Comparison of ENCODE assay signal across 24 cellular contexts in genomic region chr5:24714757-24715156, GRCh38.
DNase-seq lines count a peak whose midpoint lies in the region; ATAC-seq and TF ChIP-seq lines count a peak whose summit lies in the region.
"Had no signal": no experiment of that assay in that cellular context is flagged by ENCODE, and none has a peak within 500 bp of the region (broad histone marks: within the 10 kb centered on the region; RNA-seq: fewer than 3 reads in every experiment).

No MANE protein-coding gene starts in this region.

- no peak overlapping the region for H2BK15ac ChIP-seq in H9 (ENCODE audit: low read depth, low read length)

- H3K79me1 ChIP-seq in H9 (ENCODE audit: insufficient read depth, low read depth, low read length, poor library complexity, severe bottlenecking): no peaks in the 10 kb centered on the region

- no peaks in the 10 kb centered on the region for H4K20me1 ChIP-seq in H9 (ENCODE audit: control insufficient read depth, insufficient read depth, insufficient read length)
- H4K20me1 ChIP-seq in OCI-LY3 (ENCODE audit: insufficient read depth, low read length): no peaks in the 10 kb centered on the region

- H2BK20ac ChIP-seq in H9 (ENCODE audit: low read depth, low read length, poor library complexity, severe bottlenecking): no peak overlapping the region

- H3K27ac ChIP-seq in H9 (ENCODE audit: insufficient read length, low read depth, low read length): no peak overlapping the region
- H3K27ac ChIP-seq in OCI-LY3 (ENCODE audit: low read length): no peak overlapping the region
- H3K27ac ChIP-seq in SJCRH30: no peak overlapping the region
- H3K27ac ChIP-seq: body of pancreas, ovary, PC-9, thyroid gland had no signal

- no peak overlapping the region for H3T11ph ChIP-seq in H9 (ENCODE audit: low read length)

- no peak overlapping the region for H2BK5ac ChIP-seq in H9 (ENCODE audit: insufficient read length, low read length)

- H3K4me3 ChIP-seq in OCI-LY3 (ENCODE audit: low read length) (no peak overlapping the region), endocrine pancreas (ENCODE audit: control insufficient read depth, insufficient read depth, low read length) (peak overlapping the region; percentile 64), SJCRH30 (no peak overlapping the region)
- H3K4me3 ChIP-seq: body of pancreas, ovary, PC-9, thyroid gland had no signal

- H3K23me2 ChIP-seq in H9 (ENCODE audit: insufficient read length, low read depth, low read length, poor library complexity, severe bottlenecking): no peaks in the 10 kb centered on the region

- H3K4me2 ChIP-seq in H9 (ENCODE audit: insufficient read depth, insufficient read length, low read length) (no peak overlapping the region), OCI-LY3 (ENCODE audit: low read length) (peak overlapping the region; percentile 30)
- H3K4me2 ChIP-seq: PC-9 had no signal

- no CpG with 5 or more reads among the region's 4 CpGs for WGBS in H9 (ENCODE audit: extremely low coverage, insufficient read length, low lambda C conversion rate)

- H4K8ac ChIP-seq in H9 (replicated peaks; ENCODE audit: insufficient read length, low read depth, low read length): no peak overlapping the region

- ATAC-seq in left lobe of liver (no peak), GM21529 (IDR thresholded peaks at IDR 0.05; ENCODE audit: unreplicated experiment) (no peak)
- ATAC-seq: body of pancreas; HCT116; naive thymus-derived CD8-positive, alpha-beta T cell; sciatic nerve; stimulated activated naive B cell treated with anti-CD40 and anti-IgM and Interleukin-4, amounts not matched to agents 10 μg/mL and 1 μg/mL and 100 μg/mL, for 72 hours had no signal

- no peaks in the 10 kb centered on the region for H3K4me1 Mint-ChIP-seq in H9
- H3K4me1 Mint-ChIP-seq: activated naive CD4-positive, alpha-beta T cell treated with anti-CD3 and anti-CD28 coated beads, Interleukin-2, amount 50 U/mL, for 24 hours; naive thymus-derived CD8-positive, alpha-beta T cell; stimulated activated naive B cell treated with anti-CD40 and anti-IgM and Interleukin-4, amounts not matched to agents 10 μg/mL and 1 μg/mL and 100 μg/mL, for 72 hours had no signal

- H4K91ac ChIP-seq in H9 (ENCODE audit: insufficient read length, low read depth, low read length): no peak overlapping the region

- no peaks in the 10 kb centered on the region for H3K4me1 ChIP-seq in H9 (ENCODE audit: insufficient read depth, low read length)
- H3K4me1 ChIP-seq in OCI-LY3 (ENCODE audit: low read length): no peaks in the 10 kb centered on the region
- no peaks in the 10 kb centered on the region for H3K4me1 ChIP-seq in endocrine pancreas (ENCODE audit: control insufficient read depth, insufficient read depth, low read length)
- H3K4me1 ChIP-seq in SJCRH30: no peaks in the 10 kb centered on the region
- H3K4me1 ChIP-seq: body of pancreas, thyroid gland had no signal

- H2BK12ac ChIP-seq in H9 (ENCODE audit: insufficient read length, low read depth, low read length): no peak overlapping the region

- no peak overlapping the region for H3K18ac ChIP-seq in H9 (ENCODE audit: insufficient read length, low read depth, low read length)

- no peak for TF ChIP-seq CTCF in H9 (conservative IDR thresholded peaks at IDR 0.05)
- TF ChIP-seq CTCF in OCI-LY3 (IDR thresholded peaks at IDR 0.05; ENCODE audit: low read depth, low read length): no peak

- no peak overlapping the region for H3K4me3 Mint-ChIP-seq in H9
- H3K4me3 Mint-ChIP-seq: activated naive CD4-positive, alpha-beta T cell treated with anti-CD3 and anti-CD28 coated beads, Interleukin-2, amount 50 U/mL, for 24 hours; naive thymus-derived CD8-positive, alpha-beta T cell; stimulated activated naive B cell treated with anti-CD40 and anti-IgM and Interleukin-4, amounts not matched to agents 10 μg/mL and 1 μg/mL and 100 μg/mL, for 72 hours had no signal

- H3K4ac ChIP-seq in H9 (ENCODE audit: low read depth, low read length): no peak overlapping the region

- no peak overlapping the region for H2AK5ac ChIP-seq in H9 (ENCODE audit: insufficient read length, low read length)

- H3K9ac ChIP-seq in H9 (ENCODE audit: extremely low read depth, insufficient read length, low read length) (no peak overlapping the region), OCI-LY3 (ENCODE audit: low read length) (no peak overlapping the region), endocrine pancreas (ENCODE audit: control insufficient read depth, insufficient read depth, low read length) (no peak overlapping the region)

- H3K27me3 ChIP-seq in H9 (ENCODE audit: insufficient read depth, low read length) (no peaks in the 10 kb centered on the region), OCI-LY3 (ENCODE audit: low read depth, low read length) (no peaks in the 10 kb centered on the region), endocrine pancreas (ENCODE audit: control insufficient read depth, insufficient read depth, low read length) (no peaks in the 10 kb centered on the region), SJCRH30 (no peaks in the 10 kb centered on the region)
- H3K27me3 ChIP-seq: body of pancreas, ovary, thyroid gland had no signal

- H2AFZ ChIP-seq in H9 (ENCODE audit: low read length): no peak overlapping the region
- H2AFZ ChIP-seq in OCI-LY3 (ENCODE audit: low read depth, low read length): no peak overlapping the region
- H2AFZ ChIP-seq: PC-9 had no signal

- peaks cover 0 to 2% of the 10 kb centered on the region in 2 experiments; a peak in 2 of 5 replicates for H3K9me3 Mint-ChIP-seq in H9

- H3K56ac ChIP-seq in H9 (ENCODE audit: insufficient read length, low read depth, low read length): no peak overlapping the region

- H3K9me3 ChIP-seq in H9 (ENCODE audit: control insufficient read depth, low read depth, low read length) (no peaks in the 10 kb centered on the region), OCI-LY3 (ENCODE audit: insufficient read depth, low read length) (no peaks in the 10 kb centered on the region), endocrine pancreas (ENCODE audit: control insufficient read depth, low read length) (no peaks in the 10 kb centered on the region), SJCRH30 (replicated peaks) (no peaks in the 10 kb centered on the region)
- H3K9me3 ChIP-seq: body of pancreas, ovary, thyroid gland had no signal

- H3K14ac ChIP-seq in H9 (ENCODE audit: insufficient read depth, low read length): peak overlapping the region; percentile 65; the same call in 1 of the 2 replicates

- no peaks in the 10 kb centered on the region for H3K27me3 Mint-ChIP-seq in H9 (ENCODE audit: low read depth)
- H3K27me3 Mint-ChIP-seq: activated naive CD4-positive, alpha-beta T cell treated with anti-CD3 and anti-CD28 coated beads, Interleukin-2, amount 50 U/mL, for 24 hours; naive thymus-derived CD8-positive, alpha-beta T cell; stimulated activated naive B cell treated with anti-CD40 and anti-IgM and Interleukin-4, amounts not matched to agents 10 μg/mL and 1 μg/mL and 100 μg/mL, for 72 hours had no signal

- no peaks in the 10 kb centered on the region for H3K36me3 ChIP-seq in OCI-LY3 (replicated peaks; ENCODE audit: low read depth, low read length)
- no peaks in the 10 kb centered on the region for H3K36me3 ChIP-seq in endocrine pancreas (ENCODE audit: control insufficient read depth, insufficient read depth, low read length)
- H3K36me3 ChIP-seq in SJCRH30: no peaks in the 10 kb centered on the region
- H3K36me3 ChIP-seq: ovary, thyroid gland had no signal

- H2BK120ac ChIP-seq in H9 (ENCODE audit: low read depth, low read length, poor library complexity, severe bottlenecking): no peak overlapping the region

- no peak overlapping the region for H4K5ac ChIP-seq in H9 (ENCODE audit: insufficient read length, low read depth, low read length)

- no peak overlapping the region for H3K27ac Mint-ChIP-seq in H9
- H3K27ac Mint-ChIP-seq: activated naive CD4-positive, alpha-beta T cell treated with anti-CD3 and anti-CD28 coated beads, Interleukin-2, amount 50 U/mL, for 24 hours; naive thymus-derived CD8-positive, alpha-beta T cell; stimulated activated naive B cell treated with anti-CD40 and anti-IgM and Interleukin-4, amounts not matched to agents 10 μg/mL and 1 μg/mL and 100 μg/mL, for 72 hours had no signal

- H3K79me2 ChIP-seq in H9 (ENCODE audit: insufficient read depth, low read length) (no peaks in the 10 kb centered on the region), OCI-LY3 (ENCODE audit: low read length) (no peaks in the 10 kb centered on the region)

- H3K36me3 Mint-ChIP-seq in H9 (ENCODE audit: insufficient read depth in 1 of 3, low read depth in 3 of 3): no peaks in the 10 kb centered on the region
- H3K36me3 Mint-ChIP-seq: activated naive CD4-positive, alpha-beta T cell treated with anti-CD3 and anti-CD28 coated beads, Interleukin-2, amount 50 U/mL, for 24 hours; stimulated activated naive B cell treated with anti-CD40 and anti-IgM and Interleukin-4, amounts not matched to agents 10 μg/mL and 1 μg/mL and 100 μg/mL, for 72 hours had no signal

- H3K23ac ChIP-seq in H9 (ENCODE audit: insufficient read length, low read depth, low read length): no peak overlapping the region

- DNase-seq in AG20443 (ENCODE audit: low spot score) (peak; percentile 10), H9 (no peak), left lobe of liver (ENCODE audit: low spot score) (no peak), SJCRH30 (no peak), NCI-H446 treated with DMSO at 0.1 percent for 48 hours (lab: John Stamatoyannopoulos, UW) (no peak)
- DNase-seq: activated CD4-positive, CD25-positive, alpha-beta regulatory T cell treated with anti-CD3 and anti-CD28 coated beads, Interleukin-2, amount 50 U/mL, for 72 hours; Calu3; GDM1; hippocampal formation; IMR-90; kidney; naive thymus-derived CD8-positive, alpha-beta T cell; NCI-H1930; ovary; PC-9; stimulated activated naive B cell treated with anti-CD40 and anti-IgM and Interleukin-4, amounts not matched to agents 10 μg/mL and 1 μg/mL and 100 μg/mL, for 72 hours; thyroid gland had no signal
